Comparison of ENCODE assay signal across 16 cellular contexts in genomic region chr13:96979861-96980260, GRCh38. TPM values are rescaled to one million over a fixed set of nuclear protein-coding genes. Genes with fewer than 3 reads are reported as not detected.
"Had no signal": no experiment of that assay in that cellular context is flagged by ENCODE, and none has a peak within 500 bp of the region (broad histone marks: within the 10 kb centered on the region; RNA-seq: fewer than 3 reads in every experiment).

No MANE protein-coding gene starts in this region.

RNA-seq across cellular contexts. Expression of gene OXGR1, which starts 14.4 kb away (rescaled TPM):
- total RNA-seq: activated naive CD4-positive, alpha-beta T cell treated with anti-CD3 and anti-CD28 coated beads for 36 hours; activated naive CD4-positive, alpha-beta T cell treated with anti-CD3 and anti-CD28 coated beads, Interleukin-2, amount 50 U/mL, for 72 hours; activated naive CD8-positive, alpha-beta T cell treated with anti-CD3 and anti-CD28 coated beads for 36 hours; activated naive CD8-positive, alpha-beta T cell treated with anti-CD3 and anti-CD28 coated beads, Interleukin-2, amount 10 ng/mL, durations not matched to agents 7 days and 5 days; activated T-cell treated with anti-CD3 and anti-CD28 coated beads, Interleukin-2, amount 50 U/mL, for 4 hours; activated T-cell treated with anti-CD3 and anti-CD28 coated beads, Interleukin-2, amount 50 U/mL, for 72 hours; activated T-helper 1 cell treated with anti-CD3 and anti-CD28 coated beads, Interleukin-12 subunit alpha, Interleukin-12 subunit beta, Interleukin-2, Interleukin-4 antibody, amounts not matched to agents 30 ng/mL and 10 ng/mL and 1 ng/mL, durations not matched to agents 14 hours and 24 hours and 36 hours; activated T-helper 17 cell treated with anti-CD3 and anti-CD28 coated beads, Interleukin-2, amount 50 U/mL, for 72 hours; activated T-helper 2 cell treated with anti-CD3 and anti-CD28 coated beads, Interferon-gamma antibody, Interleukin-2, Interleukin-4, amounts not matched to agents 10 μg/mL and 5 μg/mL and 100 μg/mL, durations not matched to agents 14 hours and 24 hours and 36 hours; adrenal gland; ascending aorta; bronchial epithelial cell; cardiac muscle cell; cardiac septum; chondrocyte had no signal
- polyA plus RNA-seq: aorta, cardiac muscle cell had no signal
